7 cellular contexts compared by ENCODE assay signal in the genomic region with DNA sequence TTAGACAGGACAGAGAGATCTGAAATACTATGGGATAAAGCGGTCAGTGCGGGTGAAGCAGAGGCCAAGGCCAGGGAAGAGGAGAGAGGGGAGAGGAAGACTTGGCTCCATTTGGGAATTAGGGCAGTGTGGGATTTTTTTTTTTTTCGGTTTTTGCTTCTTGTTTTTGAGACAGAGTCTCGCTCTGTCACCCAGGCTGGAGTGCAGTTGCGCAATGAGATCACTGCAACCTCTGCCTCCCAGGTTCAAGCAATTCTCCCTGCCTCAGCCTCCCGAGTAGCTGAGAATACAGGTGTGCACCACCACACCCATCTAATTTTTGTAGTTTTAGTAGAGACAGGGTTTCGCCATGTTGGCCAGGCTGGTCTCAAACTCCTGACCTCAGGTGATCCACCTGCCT.
A peak's percentile ranks its signal among the peaks of the same experiment; 100 is the strongest.
DNase-seq lines count a peak whose midpoint lies in the region; ATAC-seq, FAIRE-seq and TF ChIP-seq lines count a peak whose summit lies in the region.
"Not testable (repeated sequence)": the region's sequence is repeated elsewhere in the genome, so short reads cannot be mapped to it uniquely, and the experiment has no call there.

No MANE protein-coding gene starts in this region.

- H3K79me1 ChIP-seq in H1 (ENCODE audit: low read depth, low read length); neuronal stem cell (ENCODE audit: low read depth, low read length): not testable (repeated sequence)

- not testable (repeated sequence) for TF ChIP-seq CTCF in GM23338 (conservative IDR thresholded peaks at IDR 0.05; ENCODE audit: low read depth in 2 of 2); H1 (IDR thresholded peaks at IDR 0.05; ENCODE audit: control extremely low read depth in 1 of 3, insufficient read depth in 1 of 3, low read depth in 1 of 3, low read length in 3 of 3); cardiac muscle cell (IDR thresholded peaks at IDR 0.05; ENCODE audit: low read depth, low read length); nephron progenitor cell (IDR thresholded peaks at IDR 0.05)

- not testable (repeated sequence) for H3K14ac ChIP-seq in H1 (ENCODE audit: insufficient read length); neuronal stem cell (ENCODE audit: low read length)

- not testable (repeated sequence) for H3K9ac ChIP-seq in BLaER1; H1 (replicated peaks in 1 of 4; ENCODE audit: extremely low read depth in 1 of 4, low read depth in 3 of 4, low read length in 3 of 4); neuronal stem cell (ENCODE audit: low read depth, low read length, poor library complexity)

- not testable (repeated sequence) for H3K4me3 ChIP-seq in BLaER1; GM23338; H1 (ENCODE audit: extremely low read depth in 1 of 4, insufficient read depth in 2 of 4, low read depth in 3 of 4, low read length in 4 of 4); cardiac muscle cell; neuronal stem cell (ENCODE audit: low read length in 2 of 2)

- not testable (repeated sequence) for H3K79me2 ChIP-seq in GM23338 (replicated peaks; ENCODE audit: insufficient read depth); H1 (ENCODE audit: control insufficient read depth in 1 of 2, insufficient read depth in 2 of 2, low read length in 2 of 2)

- H3K27ac ChIP-seq in BLaER1 (peak overlapping the region; percentile 31; the same call in 1 of the 2 replicates), cardiac muscle cell (peak overlapping the region; percentile 93)
- H3K27ac ChIP-seq in GM23338 (ENCODE audit: low read depth); H1 (ENCODE audit: low read depth, low read length); neuronal stem cell (replicated peaks; ENCODE audit: low read length): not testable (repeated sequence)

- H4K8ac ChIP-seq in H1 (ENCODE audit: extremely low read depth, insufficient read depth, low read length); neuronal stem cell (ENCODE audit: low read depth, low read length): not testable (repeated sequence)

- not testable (repeated sequence) for H4K20me1 ChIP-seq in BLaER1; GM23338 (replicated peaks; ENCODE audit: insufficient read depth); H1 (replicated peaks in 1 of 2; ENCODE audit: control insufficient read depth in 1 of 2, insufficient read depth in 2 of 2, low read length in 2 of 2)

- not testable (repeated sequence) for H3K36me3 ChIP-seq in BLaER1; GM23338 (ENCODE audit: insufficient read depth); H1 (ENCODE audit: control insufficient read depth in 2 of 4, insufficient read depth in 4 of 4, low read length in 3 of 4); cardiac muscle cell; neuronal stem cell (replicated peaks in 1 of 2; ENCODE audit: control insufficient read depth in 2 of 2, insufficient read depth in 2 of 2, low read length in 2 of 2)

- H3K27ac Mint-ChIP-seq in GM23338: not testable (repeated sequence)
- peak overlapping the region; percentile 31 for H3K27ac Mint-ChIP-seq in nephron progenitor cell

- H2BK12ac ChIP-seq in H1 (ENCODE audit: low read depth, low read length); neuronal stem cell (ENCODE audit: low read length): not testable (repeated sequence)

- not testable (repeated sequence) for H2AK5ac ChIP-seq in H1 (ENCODE audit: low read depth, low read length); neuronal stem cell (ENCODE audit: low read depth, low read length)

- TF ChIP-seq RAD21 in Ishikawa (IDR thresholded peaks at IDR 0.05; ENCODE audit: low read depth); H1 (IDR thresholded peaks at IDR 0.05 in 1 of 2, conservative IDR thresholded peaks at IDR 0.05 in 1 of 2; ENCODE audit: low read depth in 2 of 2, low read length in 2 of 2): not testable (repeated sequence)

- H3K27me3 ChIP-seq in BLaER1; GM23338 (ENCODE audit: insufficient read depth); H1 (replicated peaks in 1 of 4; ENCODE audit: control insufficient read depth in 3 of 4, extremely low read depth in 1 of 4, insufficient read depth in 3 of 4, low read length in 3 of 4); cardiac muscle cell: not testable (repeated sequence)
- peaks cover 0 to 16% (median 0%) of the 10 kb centered on the region in 3 experiments for H3K27me3 ChIP-seq in neuronal stem cell (ENCODE audit: control insufficient read depth in 3 of 3, insufficient read depth in 3 of 3, low read depth in 1 of 3, low read length in 3 of 3)

- CTCF ChIA-PET in H1 (lab: Charles Lee; ENCODE audit: partially characterized antibody): interaction anchor here (4.0 kb wide), 1 partner anchor 8 kb away, joined by 25 read pairs; no protein-coding TSS in a partner anchor

- peaks cover 26% of the 10 kb centered on the region for H3K4me1 Mint-ChIP-seq in GM23338
- peaks cover 43% of the 10 kb centered on the region for H3K4me1 Mint-ChIP-seq in nephron progenitor cell

- H2BK15ac ChIP-seq in H1 (ENCODE audit: low read length): 0 out of 2 replicates have a peak overlapping the region, but pooled peaks have one; percentile 38
- peak overlapping the region; percentile 41 for H2BK15ac ChIP-seq in neuronal stem cell (ENCODE audit: low read length)

- not testable (repeated sequence) for FAIRE-seq in H1 (lab: Jason Lieb, UNC)

- not testable (repeated sequence) for H2BK5ac ChIP-seq in H1 (ENCODE audit: low read depth, low read length); neuronal stem cell (ENCODE audit: low read length)

- H3F3A ChIP-seq in GM23338 (replicated peaks; ENCODE audit: low read depth): not testable (repeated sequence)

- peak overlapping the region; percentile 90 for H3K4me2 ChIP-seq in BLaER1
- not testable (repeated sequence) for H3K4me2 ChIP-seq in GM23338; H1 (ENCODE audit: insufficient read depth in 1 of 2, low read depth in 2 of 2, low read length in 2 of 2); neuronal stem cell (ENCODE audit: insufficient read depth, low read length, poor library complexity, severe bottlenecking)

- peaks cover 73% of the 10 kb centered on the region for H3K4me1 ChIP-seq in BLaER1
- H3K4me1 ChIP-seq in GM23338 (ENCODE audit: insufficient read depth): peaks cover 15% of the 10 kb centered on the region; the same call in 1 of the 2 replicates
- peaks cover 4 to 16% (median 10%) of the 10 kb centered on the region in 4 experiments; a peak in 6 of 7 replicates for H3K4me1 ChIP-seq in H1 (replicated peaks in 1 of 4; ENCODE audit: control insufficient read depth in 3 of 4, insufficient read depth in 4 of 4, low read length in 3 of 4)
- peaks cover 22% of the 10 kb centered on the region for H3K4me1 ChIP-seq in cardiac muscle cell (ENCODE audit: low read depth)
- H3K4me1 ChIP-seq in neuronal stem cell (ENCODE audit: control insufficient read depth in 2 of 2, insufficient read depth in 1 of 2, low read depth in 1 of 2, low read length in 2 of 2): peaks cover 4 to 13% of the 10 kb centered on the region in 2 donors

- POLR2A ChIA-PET in H1 (lab: Charles Lee; ENCODE audit: partially characterized antibody): interaction anchor here (0.7 kb wide), 1 partner anchor 8 kb away, joined by 3 read pairs; no protein-coding TSS in a partner anchor

- not testable (repeated sequence) for H3K4ac ChIP-seq in H1 (replicated peaks; ENCODE audit: insufficient read length, low read depth, low read length); neuronal stem cell (ENCODE audit: low read length)

- H3K9me3 Mint-ChIP-seq in GM23338: not testable (repeated sequence)
- H3K9me3 Mint-ChIP-seq in nephron progenitor cell: peaks cover 16% of the 10 kb centered on the region

- H3K56ac ChIP-seq in H1 (replicated peaks; ENCODE audit: insufficient read length, low read depth, low read length): not testable (repeated sequence)

- not testable (repeated sequence) for H3K9me3 ChIP-seq in BLaER1; H1 (ENCODE audit: insufficient read depth in 2 of 2, low read depth in 1 of 2, low read length in 1 of 2); cardiac muscle cell (ENCODE audit: low read depth); neuronal stem cell (replicated peaks in 1 of 2; ENCODE audit: control insufficient read depth in 2 of 2, insufficient read depth in 1 of 2, low read depth in 1 of 2, low read length in 2 of 2)

- H3K9me2 ChIP-seq in GM23338 (ENCODE audit: insufficient read depth): not testable (repeated sequence)

- not testable (repeated sequence) for H3K36me3 Mint-ChIP-seq in GM23338 (ENCODE audit: low read depth); nephron progenitor cell (ENCODE audit: low read depth)

- H3K23ac ChIP-seq in H1 (ENCODE audit: insufficient read length); neuronal stem cell (ENCODE audit: low read depth, low read length, poor library complexity): not testable (repeated sequence)

- H3K18ac ChIP-seq in H1 (ENCODE audit: extremely low read depth, low read length); neuronal stem cell (ENCODE audit: low read length): not testable (repeated sequence)

- not testable (repeated sequence) for H4K91ac ChIP-seq in H1 (replicated peaks; ENCODE audit: insufficient read length, low read length); neuronal stem cell (ENCODE audit: low read depth, low read length, poor library complexity)

- ATAC-seq in GM23338: not testable (repeated sequence)

- TF ChIP-seq EP300 in Ishikawa (IDR thresholded peaks at IDR 0.05; ENCODE audit: borderline replicate concordance); H1 (IDR thresholded peaks at IDR 0.05; ENCODE audit: borderline replicate concordance in 1 of 2, low read depth in 2 of 2, low read length in 2 of 2): not testable (repeated sequence)

- peak overlapping the region; percentile 76 for H2AFZ ChIP-seq in GM23338
- H2AFZ ChIP-seq in H1 (ENCODE audit: low read length): 0 out of 2 replicates have a peak overlapping the region, but pooled peaks have one; percentile 13
- H2AFZ ChIP-seq in neuronal stem cell (ENCODE audit: low read length): not testable (repeated sequence)

- not testable (repeated sequence) for H2BK20ac ChIP-seq in H1 (ENCODE audit: low read length)

- H3K23me2 ChIP-seq in H1 (ENCODE audit: low read depth, low read length): not testable (repeated sequence)

- not testable (repeated sequence) for H3K4me3 Mint-ChIP-seq in GM23338, nephron progenitor cell

- WGBS in H1 (ENCODE audit: extremely low coverage in 1 of 2, insufficient coverage in 1 of 2, insufficient read length in 1 of 2, insufficient replicate concordance in 2 of 2, low coverage in 1 of 2, low lambda C conversion rate in 2 of 2, missing lambda C conversion rate in 1 of 2), 2 experiments: 95% methylated on average over 7 of the region's 7 CpGs; no CpG with 5 or more reads in 1 of the 2 experiments
- no CpG with 5 or more reads among the region's 7 CpGs for WGBS in neuronal stem cell (ENCODE audit: extremely low coverage in 2 of 2, insufficient read length in 2 of 2, insufficient replicate concordance in 1 of 2), 2 donors

- H3K27me3 Mint-ChIP-seq in GM23338 (ENCODE audit: insufficient read depth, low read depth, poor library complexity); nephron progenitor cell (ENCODE audit: low read depth, poor library complexity): not testable (repeated sequence)

- not testable (repeated sequence) for H2BK120ac ChIP-seq in H1 (replicated peaks; ENCODE audit: low read depth, low read length); neuronal stem cell (ENCODE audit: low read depth, low read length)

- DNase-seq in GM23338 (ENCODE audit: low spot score); H1 (ENCODE audit: low read depth in 1 of 2, low spot score in 2 of 2); cardiac muscle cell (ENCODE audit: low read depth in 1 of 2, low spot score in 1 of 2); nephron progenitor cell; neuronal stem cell (ENCODE audit: low spot score): not testable (repeated sequence)

- not testable (repeated sequence) for TF ChIP-seq POLR2A in H1 (IDR thresholded peaks at IDR 0.05; ENCODE audit: control extremely low read depth in 1 of 2, low read depth in 2 of 2, low read length in 2 of 2)

- H4K5ac ChIP-seq in H1 (ENCODE audit: insufficient read length, low read depth, low read length): not testable (repeated sequence)
